23 cellular contexts compared by ENCODE assay signal in genomic region chr13:113651511-113652403, GRCh38. TPM values are rescaled to one million over a fixed set of nuclear protein-coding genes. Genes with fewer than 3 reads are reported as not detected.
DNase-seq lines count a peak whose midpoint lies in the region; ATAC-seq and TF ChIP-seq lines count a peak whose summit lies in the region.
"Had no signal": no experiment of that assay in that cellular context is flagged by ENCODE, and none has a peak within 500 bp of the region (broad histone marks: within the 10 kb centered on the region; RNA-seq: fewer than 3 reads in every experiment).

No MANE protein-coding gene starts in this region.

- TF ChIP-seq CTCF in WERI-Rb-1 (IDR thresholded peaks at IDR 0.05; ENCODE audit: low read depth, low read length) (no peak), type B pancreatic cell (conservative IDR thresholded peaks at IDR 0.05) (no peak)

- H3K18ac ChIP-seq in mesenchymal stem cell (ENCODE audit: low read depth in 1 of 2, low read length in 2 of 2) = no peak overlapping the region

- no peaks in the 10 kb centered on the region for H3K27me3 Mint-ChIP-seq in activated naive CD4-positive, alpha-beta T cell treated with anti-CD3 and anti-CD28 coated beads, Interleukin-2, amount 10 ng/mL, durations not matched to agents 7 days and 5 days
- no peaks in the 10 kb centered on the region for H3K27me3 Mint-ChIP-seq in type B pancreatic cell
- no peaks in the 10 kb centered on the region for H3K27me3 Mint-ChIP-seq in T-helper 2 cell treated with Interferon-gamma antibody and Interleukin-4, amounts not matched to agents 5 μg/mL and 100 μg/mL, for 36 hours (ENCODE audit: low read depth)
- H3K27me3 Mint-ChIP-seq: CD4-positive, alpha-beta T cell; stimulated activated naive CD8-positive, alpha-beta T cell treated with anti-CD3 and anti-CD28 coated beads, Interleukin-15, Interleukin-2, amounts not matched to agents 100 ng/mL and 50 ng/mL, for 24 hours had no signal

- peak; percentile 17 for DNase-seq in activated naive CD4-positive, alpha-beta T cell treated with anti-CD3 and anti-CD28 coated beads, Interleukin-2, amount 10 ng/mL, durations not matched to agents 7 days and 5 days
- DNase-seq in activated naive CD4-positive, alpha-beta T cell treated with Interleukin-2 at 50 U/mL for 16 hours = no peak
- DNase-seq in WERI-Rb-1 (peak; percentile 11), mesenchymal stem cell (no peak), type B pancreatic cell (ENCODE audit: extremely low spot score, unreplicated experiment) (peak; percentile 67), cortex of kidney (lab: John Stamatoyannopoulos, UW) (no peak)
- DNase-seq in T-helper 2 cell treated with Interferon-gamma antibody and Interleukin-4, amounts not matched to agents 5 μg/mL and 100 μg/mL, for 36 hours (ENCODE audit: low spot score) = no peak
- DNase-seq: ACHN; IMR-90; NCI-H146; NCI-H748 treated with DMSO at 0.1 percent for 48 hours; occipital lobe; SIG-M5; stimulated activated CD4-positive, alpha-beta T cell treated with anti-CD3 and anti-CD28 coated beads, Interleukin-1b, Interleukin-23, amount 100 ng/mL, for 48 hours had no signal

- H3K4me2 ChIP-seq in mesenchymal stem cell (ENCODE audit: low read length, poor library complexity, severe bottlenecking) = no peak overlapping the region

- H3K36me3 ChIP-seq in WERI-Rb-1 (no peaks in the 10 kb centered on the region; the same call in 1 of the 2 replicates), mesenchymal stem cell (ENCODE audit: control insufficient read depth in 1 of 2, insufficient read depth in 2 of 2, low read depth in 1 of 2, low read length in 2 of 2) (peaks cover 0 to 13% of the 10 kb centered on the region in 2 experiments)
- H3K36me3 ChIP-seq: cardiac muscle cell, gastrocnemius medialis had no signal

- H3K4me1 ChIP-seq in mesenchymal stem cell (ENCODE audit: control insufficient read depth, insufficient read depth, low read depth, low read length) = peaks cover 35% of the 10 kb centered on the region

- H4K91ac ChIP-seq in mesenchymal stem cell (ENCODE audit: low read length) = no peak overlapping the region

- H2BK120ac ChIP-seq in mesenchymal stem cell (ENCODE audit: low read depth, low read length) = no peak overlapping the region

- no peak overlapping the region for H3K14ac ChIP-seq in mesenchymal stem cell (ENCODE audit: low read length in 2 of 2)

- no peak overlapping the region for H4K8ac ChIP-seq in mesenchymal stem cell (ENCODE audit: low read length)

- no peak overlapping the region for H3K23ac ChIP-seq in mesenchymal stem cell (ENCODE audit: low read length in 2 of 2)

- H3K27me3 ChIP-seq in WERI-Rb-1 (ENCODE audit: insufficient read depth, low read depth, severe bottlenecking) (no peaks in the 10 kb centered on the region), mesenchymal stem cell (ENCODE audit: control insufficient read depth in 1 of 2, insufficient read depth in 1 of 2, low read length in 2 of 2) (peaks cover 0 to 23% of the 10 kb centered on the region in 2 experiments)
- H3K27me3 ChIP-seq: cardiac muscle cell, gastrocnemius medialis had no signal

- H3K79me1 ChIP-seq in mesenchymal stem cell (replicated peaks; ENCODE audit: low read length, poor library complexity, severe bottlenecking) = peaks cover 4% of the 10 kb centered on the region

- H3K4me3 Mint-ChIP-seq in activated naive CD4-positive, alpha-beta T cell treated with anti-CD3 and anti-CD28 coated beads, Interleukin-2, amount 10 ng/mL, durations not matched to agents 7 days and 5 days = no peak overlapping the region
- H3K4me3 Mint-ChIP-seq in type B pancreatic cell = no peak overlapping the region
- no peak overlapping the region for H3K4me3 Mint-ChIP-seq in T-helper 2 cell treated with Interferon-gamma antibody and Interleukin-4, amounts not matched to agents 5 μg/mL and 100 μg/mL, for 36 hours
- H3K4me3 Mint-ChIP-seq: CD4-positive, alpha-beta T cell; stimulated activated naive CD8-positive, alpha-beta T cell treated with anti-CD3 and anti-CD28 coated beads, Interleukin-15, Interleukin-2, amounts not matched to agents 100 ng/mL and 50 ng/mL, for 24 hours had no signal

- H2AFZ ChIP-seq in mesenchymal stem cell (ENCODE audit: low read depth, low read length) = no peak overlapping the region

- no peak overlapping the region for H3K27ac Mint-ChIP-seq in activated naive CD4-positive, alpha-beta T cell treated with anti-CD3 and anti-CD28 coated beads, Interleukin-2, amount 10 ng/mL, durations not matched to agents 7 days and 5 days
- no peak overlapping the region for H3K27ac Mint-ChIP-seq in type B pancreatic cell
- no peak overlapping the region for H3K27ac Mint-ChIP-seq in T-helper 2 cell treated with Interferon-gamma antibody and Interleukin-4, amounts not matched to agents 5 μg/mL and 100 μg/mL, for 36 hours
- H3K27ac Mint-ChIP-seq: CD4-positive, alpha-beta T cell; stimulated activated naive CD8-positive, alpha-beta T cell treated with anti-CD3 and anti-CD28 coated beads, Interleukin-15, Interleukin-2, amounts not matched to agents 100 ng/mL and 50 ng/mL, for 24 hours had no signal

- peak overlapping the region; percentile 36 for H2AK5ac ChIP-seq in mesenchymal stem cell (ENCODE audit: low read length, severe bottlenecking)

- ATAC-seq in GM21423 (IDR thresholded peaks at IDR 0.05; ENCODE audit: unreplicated experiment) = no peak
- ATAC-seq: esophagus mucosa, gastrocnemius medialis had no signal

- no peak overlapping the region for H2BK15ac ChIP-seq in mesenchymal stem cell (ENCODE audit: low read depth, poor library complexity, severe bottlenecking)

- no peak overlapping the region for H2BK12ac ChIP-seq in mesenchymal stem cell (ENCODE audit: low read length in 2 of 2)

- H3K27ac ChIP-seq in WERI-Rb-1 (no peak overlapping the region), mesenchymal stem cell (ENCODE audit: low read length, poor library complexity, severe bottlenecking) (no peak overlapping the region)
- H3K27ac ChIP-seq: cardiac muscle cell, gastrocnemius medialis had no signal

- no peak overlapping the region for H2BK5ac ChIP-seq in mesenchymal stem cell (ENCODE audit: low read depth, low read length, poor library complexity, severe bottlenecking)

- peaks cover 9% of the 10 kb centered on the region for H3K4me1 Mint-ChIP-seq in activated naive CD4-positive, alpha-beta T cell treated with anti-CD3 and anti-CD28 coated beads, Interleukin-2, amount 10 ng/mL, durations not matched to agents 7 days and 5 days
- H3K4me1 Mint-ChIP-seq in type B pancreatic cell (ENCODE audit: unreplicated experiment) = peaks cover 9% of the 10 kb centered on the region
- H3K4me1 Mint-ChIP-seq in T-helper 2 cell treated with Interferon-gamma antibody and Interleukin-4, amounts not matched to agents 5 μg/mL and 100 μg/mL, for 36 hours (ENCODE audit: low read depth) = no peaks in the 10 kb centered on the region

- no peak overlapping the region for H3K4ac ChIP-seq in mesenchymal stem cell (ENCODE audit: low read depth in 1 of 2, low read length in 2 of 2)

- CTCF ChIA-PET in activated naive CD4-positive, alpha-beta T cell treated with anti-CD3 and anti-CD28 coated beads, Interleukin-2, amount 10 ng/mL, durations not matched to agents 7 days and 5 days (lab: Charles Lee) = no interaction called here

- no peak overlapping the region for H3K9ac ChIP-seq in mesenchymal stem cell (ENCODE audit: low read length)

- H3K4me3 ChIP-seq in WERI-Rb-1 (ENCODE audit: low read depth, low read length) (no peak overlapping the region), mesenchymal stem cell (ENCODE audit: insufficient read depth in 1 of 2, low read depth in 1 of 2, low read length in 2 of 2) (no peak overlapping the region)
- H3K4me3 ChIP-seq: cardiac muscle cell, gastrocnemius medialis had no signal

- 95% methylated on average over 36 of the region's 37 CpGs for WGBS in mesenchymal stem cell

- no peaks in the 10 kb centered on the region for H3K9me3 Mint-ChIP-seq in activated naive CD4-positive, alpha-beta T cell treated with anti-CD3 and anti-CD28 coated beads, Interleukin-2, amount 10 ng/mL, durations not matched to agents 7 days and 5 days
- H3K9me3 Mint-ChIP-seq in type B pancreatic cell = no peaks in the 10 kb centered on the region
- H3K9me3 Mint-ChIP-seq in T-helper 2 cell treated with Interferon-gamma antibody and Interleukin-4, amounts not matched to agents 5 μg/mL and 100 μg/mL, for 36 hours = no peaks in the 10 kb centered on the region
- H3K9me3 Mint-ChIP-seq: CD4-positive, alpha-beta T cell; stimulated activated naive CD8-positive, alpha-beta T cell treated with anti-CD3 and anti-CD28 coated beads, Interleukin-15, Interleukin-2, amounts not matched to agents 100 ng/mL and 50 ng/mL, for 24 hours had no signal

- H3K9me3 ChIP-seq in WERI-Rb-1 (ENCODE audit: severe bottlenecking) (no peaks in the 10 kb centered on the region), mesenchymal stem cell (ENCODE audit: control insufficient read depth, low read length) (no peaks in the 10 kb centered on the region)
- H3K9me3 ChIP-seq: gastrocnemius medialis had no signal

- H3K36me3 Mint-ChIP-seq in activated naive CD4-positive, alpha-beta T cell treated with anti-CD3 and anti-CD28 coated beads, Interleukin-2, amount 10 ng/mL, durations not matched to agents 7 days and 5 days = no peaks in the 10 kb centered on the region
- H3K36me3 Mint-ChIP-seq in type B pancreatic cell = no peaks in the 10 kb centered on the region
- no peaks in the 10 kb centered on the region for H3K36me3 Mint-ChIP-seq in T-helper 2 cell treated with Interferon-gamma antibody and Interleukin-4, amounts not matched to agents 5 μg/mL and 100 μg/mL, for 36 hours (ENCODE audit: low read depth)

RNA-seq across cellular contexts. Expression of gene ATP4B, which starts 6.2 kb away (rescaled TPM):
- not detected for polyA plus RNA-seq in mesenchymal stem cell (2013, experiment 1 of 2)
- not detected for polyA plus RNA-seq in mesenchymal stem cell (2013, experiment 2 of 2)
- 2.0 and 26.7 TPM in 2 replicates for total RNA-seq in type B pancreatic cell (ENCODE audit: low replicate concordance)
- total RNA-seq: cardiac muscle cell; CD4-positive, alpha-beta T cell; esophagus mucosa; gastrocnemius medialis; IMR-90; M059J; occipital lobe; OCI-LY7; T-helper 1 cell treated with Interleukin-12 subunit alpha and Interleukin-12 subunit beta and Interleukin-4 antibody, amounts not matched to agents 30 ng/mL and 1 ng/mL, for 36 hours had no signal
- polyA plus RNA-seq: IMR-90 had no signal

RNA-seq across cellular contexts. Expression of gene GRK1, which starts 15.3 kb away (rescaled TPM):
- polyA plus RNA-seq in mesenchymal stem cell (2013, experiment 1 of 2) = not detected
- polyA plus RNA-seq in mesenchymal stem cell (2013, experiment 2 of 2) = not detected
- 0.24 and 0.85 TPM in 2 replicates for total RNA-seq in type B pancreatic cell (ENCODE audit: low replicate concordance)
- total RNA-seq: CD4-positive, alpha-beta T cell; esophagus mucosa; IMR-90; M059J; occipital lobe; OCI-LY7 had no signal
- polyA plus RNA-seq: IMR-90 had no signal

Comparison
In these comparisons a context has a peak if more than half of its experiments do, and no peak if none do; other contexts are left out.
1. DNase-seq: peak in activated naive CD4-positive, alpha-beta T cell treated with anti-CD3 and anti-CD28 coated beads, Interleukin-2, amount 10 ng/mL, durations not matched to agents 7 days and 5 days (single experiment), WERI-Rb-1 (single experiment) and type B pancreatic cell (single experiment); none in activated naive CD4-positive, alpha-beta T cell treated with Interleukin-2 at 50 U/mL for 16 hours (single experiment), mesenchymal stem cell (single experiment), cortex of kidney (single experiment) and T-helper 2 cell treated with Interferon-gamma antibody and Interleukin-4, amounts not matched to agents 5 μg/mL and 100 μg/mL, for 36 hours (single experiment).